Comparison of ENCODE assay signal across 8 cellular contexts in the genomic region with DNA sequence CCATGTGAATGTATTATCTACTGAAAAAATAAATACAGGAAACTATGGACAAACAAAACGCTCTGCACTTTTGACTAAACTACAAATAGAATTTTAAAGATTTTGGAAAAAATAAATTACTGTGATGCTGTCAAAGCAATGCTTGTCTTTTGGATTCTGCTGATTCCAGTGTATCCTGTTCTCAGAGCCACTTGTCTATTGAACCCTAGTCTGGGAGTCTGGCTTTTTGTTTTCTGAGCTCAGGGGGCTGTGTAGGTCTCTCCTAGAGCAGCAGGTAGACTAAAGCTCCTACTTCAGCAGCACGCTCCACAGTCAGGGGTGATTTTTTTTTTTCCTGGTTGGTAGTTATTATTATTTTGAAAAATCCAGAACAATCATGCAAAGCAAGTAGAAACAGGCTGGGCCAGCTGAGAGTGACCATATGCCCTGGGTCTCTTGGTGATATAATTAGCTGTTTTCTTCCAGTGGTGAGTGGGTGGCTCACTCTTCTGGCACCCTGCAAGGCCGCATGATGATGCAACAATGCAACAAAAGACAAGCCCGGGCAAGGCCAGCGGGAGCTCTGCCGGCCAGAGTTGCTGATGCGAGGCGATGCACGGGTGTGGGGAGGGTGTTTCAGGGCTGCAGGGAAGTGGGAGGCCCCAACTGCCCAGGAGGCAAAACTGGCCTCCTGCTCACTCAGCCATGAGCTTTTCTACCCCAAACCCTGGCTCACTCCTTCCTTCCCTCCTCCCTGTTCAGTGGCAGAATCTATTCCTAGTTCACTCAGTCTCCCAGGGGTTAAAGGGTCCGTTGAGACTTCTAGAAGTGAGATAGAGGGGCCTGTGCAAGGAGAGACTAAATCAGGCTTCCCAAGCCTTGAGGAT. TPM values are rescaled to one million over a fixed set of nuclear protein-coding genes. Genes with fewer than 3 reads are reported as not detected.
DNase-seq lines count a peak whose midpoint lies in the region; ATAC-seq and TF ChIP-seq lines count a peak whose summit lies in the region.

No MANE protein-coding gene starts in this region.

- H3K36me3 Mint-ChIP-seq in CD8-positive, alpha-beta memory T cell: no peaks in the 10 kb centered on the region

- ATAC-seq in GM18909 (IDR thresholded peaks at IDR 0.05; ENCODE audit: poor library complexity, unreplicated experiment) (peak; percentile 82), HG03095 (IDR thresholded peaks at IDR 0.05; ENCODE audit: unreplicated experiment) (peak; percentile 73)

- H3K27ac Mint-ChIP-seq in CD8-positive, alpha-beta memory T cell: no peak overlapping the region

- no peaks in the 10 kb centered on the region for H3K36me3 ChIP-seq in iPS-20b (ENCODE audit: insufficient read depth, low read depth, low read length)
- no peaks in the 10 kb centered on the region for H3K36me3 ChIP-seq in CD8-positive, alpha-beta memory T cell (ENCODE audit: insufficient read depth, low read length)

- H3K9me3 ChIP-seq in iPS-20b (ENCODE audit: insufficient read depth, low read depth, low read length): no peaks in the 10 kb centered on the region
- no peaks in the 10 kb centered on the region for H3K9me3 ChIP-seq in CD8-positive, alpha-beta memory T cell (ENCODE audit: low read length)

- peak; percentile 90 for DNase-seq in AG09309 (ENCODE audit: low read depth)
- DNase-seq in NCI-H2196 treated with DMSO at 0.1 percent for 48 hours (lab: John Stamatoyannopoulos, UW; ENCODE audit: unreplicated experiment): peak; percentile 85
- peak; percentile 96 for DNase-seq in astrocyte of the spinal cord (ENCODE audit: low read depth, low spot score)
- no peak for DNase-seq in CD8-positive, alpha-beta memory T cell

- CTCF ChIA-PET in CD8-positive, alpha-beta memory T cell (lab: Charles Lee): interaction anchor here (0.9 to 1.5 kb wide), 2 partner anchors 12 to 13 kb away, joined by 3 to 4 read pairs; a partner anchor contains a TSS

- POLR2A ChIA-PET in CD8-positive, alpha-beta memory T cell (lab: Charles Lee): no interaction called here

- H3K4me1 ChIP-seq in iPS-20b (ENCODE audit: insufficient read depth, low read length): peaks cover 25% of the 10 kb centered on the region
- peaks cover 11% of the 10 kb centered on the region for H3K4me1 ChIP-seq in CD8-positive, alpha-beta memory T cell (ENCODE audit: insufficient read depth, low read length)

- H3K9ac ChIP-seq in iPS-20b (ENCODE audit: low read depth, low read length): peak overlapping the region; percentile 54; the same call in 1 of the 2 replicates

- H3K4me3 ChIP-seq in AG09309 (ENCODE audit: control insufficient read depth, low read depth, low read length) (no peak overlapping the region), astrocyte of the spinal cord (ENCODE audit: low read depth, low read length) (no peak overlapping the region), iPS-20b (ENCODE audit: low read length) (peak overlapping the region; percentile 3; the same call in 1 of the 2 replicates), skin epidermis (no peak overlapping the region)
- no peak overlapping the region for H3K4me3 ChIP-seq in CD8-positive, alpha-beta memory T cell (ENCODE audit: low read length)

- no peaks in the 10 kb centered on the region for H3K9me3 Mint-ChIP-seq in CD8-positive, alpha-beta memory T cell

- peaks cover 8 to 11% (median 10%) of the 10 kb centered on the region in 3 donors for H3K4me1 Mint-ChIP-seq in CD8-positive, alpha-beta memory T cell

- H3K4me3 Mint-ChIP-seq in CD8-positive, alpha-beta memory T cell: no peak overlapping the region

- H3K27ac ChIP-seq in iPS-20b (ENCODE audit: low read length): no peak overlapping the region
- H3K27ac ChIP-seq in skin epidermis: peak overlapping the region in 14 of 21 experiments; percentile 4 to 75 (median 43)
- H3K27ac ChIP-seq in CD8-positive, alpha-beta memory T cell (ENCODE audit: low read depth, low read length): no peak overlapping the region

- H3K27me3 Mint-ChIP-seq in CD8-positive, alpha-beta memory T cell: peaks cover 6 to 19% of the 10 kb centered on the region in 2 donors

- in situ Hi-C loops in astrocyte of the spinal cord (cut with HindIII; ENCODE audit: low sequenced_read_pairs): no loop called here

- no peaks in the 10 kb centered on the region for H3K27me3 ChIP-seq in iPS-20b (ENCODE audit: insufficient read depth, low read length)
- no peaks in the 10 kb centered on the region for H3K27me3 ChIP-seq in CD8-positive, alpha-beta memory T cell (ENCODE audit: insufficient read depth, low read length, poor library complexity, severe bottlenecking)

- TF ChIP-seq CTCF in AG09309 (IDR thresholded peaks at IDR 0.05; ENCODE audit: control insufficient read depth, insufficient read depth, low read depth, low read length, missing control alignments): no peak
- no peak for TF ChIP-seq CTCF in astrocyte of the spinal cord (IDR thresholded peaks at IDR 0.05; ENCODE audit: low read depth, low read length)

RNA-seq across cellular contexts. Expression of a gene that starts 11.6 kb away (rescaled TPM):
- 10 to 100 TPM; 64.7 to 66.4 TPM for total RNA-seq in CD8-positive, alpha-beta memory T cell
- 1.6 TPM for polyA plus RNA-seq in CD8-positive, alpha-beta memory T cell

RNA-seq across cellular contexts. Expression of a gene that starts 30.7 kb away (rescaled TPM):
- not detected for total RNA-seq in CD8-positive, alpha-beta memory T cell
- not detected for polyA plus RNA-seq in CD8-positive, alpha-beta memory T cell

Comparison
In these comparisons a context has a peak if more than half of its experiments do, and no peak if none do; other contexts are left out.
1. DNase-seq: peak in AG09309 (single experiment), NCI-H2196 treated with DMSO at 0.1 percent for 48 hours (single experiment) and astrocyte of the spinal cord (single experiment); none in CD8-positive, alpha-beta memory T cell (0 of 5).
2. H3K27ac ChIP-seq: peak in skin epidermis (14 of 21); none in iPS-20b (single experiment) and CD8-positive, alpha-beta memory T cell (single experiment).